In genomic region chr15:100073982-100074381, GRCh38 we compare ENCODE assay signal across 19 cellular contexts.
DNase-seq lines count a peak whose midpoint lies in the region; ATAC-seq and TF ChIP-seq lines count a peak whose summit lies in the region.
"Had no signal": no experiment of that assay in that cellular context is flagged by ENCODE, and none has a peak within 500 bp of the region (broad histone marks: within the 10 kb centered on the region; RNA-seq: fewer than 3 reads in every experiment).

No MANE protein-coding gene starts in this region.

- CTCF ChIA-PET in RWPE1 (lab: Yijun Ruan, JAX), result no interaction called here
- CTCF ChIA-PET in mammary epithelial cell (lab: Charles Lee; ENCODE audit: low non-redundant PET), result no interaction called here
- CTCF ChIA-PET in Caco-2 (lab: Charles Lee), result no interaction called here
- CTCF ChIA-PET in CD8-positive, alpha-beta memory T cell (lab: Charles Lee), result no interaction called here

- dilution Hi-C loops in mammary epithelial cell (cut with HindIII; ENCODE audit: low sequenced_read_pairs), result no loop called here

- H3K36me3 ChIP-seq in mammary epithelial cell (ENCODE audit: insufficient read depth, low read length) (no peaks in the 10 kb centered on the region), Caco-2 (ENCODE audit: control insufficient read depth, insufficient read depth, low read length) (no peaks in the 10 kb centered on the region)
- H3K36me3 ChIP-seq in CD8-positive, alpha-beta memory T cell (ENCODE audit: insufficient read depth, low read length), result no peaks in the 10 kb centered on the region
- H3K36me3 ChIP-seq: BLaER1 had no signal

- no peak for ATAC-seq in GM18867 (IDR thresholded peaks at IDR 0.05; ENCODE audit: unreplicated experiment)
- ATAC-seq: CD8-positive, alpha-beta T cell had no signal

- H3K9ac ChIP-seq in mammary epithelial cell (ENCODE audit: insufficient read depth, low read length), result no peak overlapping the region
- H3K9ac ChIP-seq: BLaER1, GM23248 had no signal

- H3K27me3 ChIP-seq in mammary epithelial cell (ENCODE audit: insufficient read depth, low read length) (peaks cover 10% of the 10 kb centered on the region), Caco-2 (replicated peaks; ENCODE audit: control insufficient read depth, insufficient read depth, low read length) (no peaks in the 10 kb centered on the region)
- H3K27me3 ChIP-seq in CD8-positive, alpha-beta memory T cell (ENCODE audit: insufficient read depth, low read length, poor library complexity, severe bottlenecking), result no peaks in the 10 kb centered on the region
- H3K27me3 ChIP-seq: BLaER1 had no signal

- peaks cover 6% of the 10 kb centered on the region for H3K9me3 Mint-ChIP-seq in Caco-2 (ENCODE audit: unreplicated experiment)
- H3K9me3 Mint-ChIP-seq in CD8-positive, alpha-beta memory T cell, result peaks cover 0 to 10% (median 7%) of the 10 kb centered on the region in 5 donors
- H3K9me3 Mint-ChIP-seq: CD8-positive, alpha-beta T cell had no signal

- H3K4me1 ChIP-seq in mammary epithelial cell (ENCODE audit: insufficient read depth, low read length) (peaks cover 4% of the 10 kb centered on the region), Caco-2 (no peaks in the 10 kb centered on the region)
- H3K4me1 ChIP-seq in CD8-positive, alpha-beta memory T cell (ENCODE audit: insufficient read depth, low read length), result no peaks in the 10 kb centered on the region
- H3K4me1 ChIP-seq: BLaER1 had no signal

- H2AFZ ChIP-seq in mammary epithelial cell (ENCODE audit: low read depth, low read length), result no peak overlapping the region
- H2AFZ ChIP-seq: GM23248 had no signal

- in situ Hi-C loops in mammary epithelial cell (cut with MboI; ENCODE audit: low sequenced_read_pairs in 2 of 2), result no loop called here

- DNase-seq in RWPE1 (ENCODE audit: low spot score), result peak; percentile 65
- DNase-seq in mammary epithelial cell, result peak; percentile 73
- peak; percentile 22 for DNase-seq in epithelial cell of prostate (ENCODE audit: low read depth, low spot score)
- peak; percentile 72 for DNase-seq in mesenteric fat pad (ENCODE audit: low spot score)
- no peak for DNase-seq in nucleus accumbens (lab: John Stamatoyannopoulos, UW)
- DNase-seq in Caco-2, result no peak
- no peak for DNase-seq in CD8-positive, alpha-beta memory T cell
- DNase-seq: Calu3; CD4-positive, CD25-positive, alpha-beta regulatory T cell; CD8-positive, alpha-beta T cell; DMS53; DMS79 treated with DMSO at 0.1 percent for 48 hours; GM23248; H7; HCEC 1CT had no signal

- H3K4me1 Mint-ChIP-seq in Caco-2 (ENCODE audit: low read depth, unreplicated experiment), result no peaks in the 10 kb centered on the region
- H3K4me1 Mint-ChIP-seq in CD8-positive, alpha-beta memory T cell, result no peaks in the 10 kb centered on the region
- H3K4me1 Mint-ChIP-seq: B cell had no signal

- no peaks in the 10 kb centered on the region for H3K36me3 Mint-ChIP-seq in Caco-2 (ENCODE audit: insufficient read depth, unreplicated experiment)
- peaks cover 0 to 17% (median 1%) of the 10 kb centered on the region in 3 donors for H3K36me3 Mint-ChIP-seq in CD8-positive, alpha-beta memory T cell
- H3K36me3 Mint-ChIP-seq: CD4-positive, CD25-positive, alpha-beta regulatory T cell had no signal

- H3K27ac ChIP-seq in RWPE1, result no peak overlapping the region
- H3K27ac ChIP-seq in mammary epithelial cell (ENCODE audit: insufficient read depth, low read depth, low read length), result no peak overlapping the region
- peak overlapping the region; percentile 24 for H3K27ac ChIP-seq in epithelial cell of prostate
- no peak overlapping the region for H3K27ac ChIP-seq in CD8-positive, alpha-beta memory T cell (ENCODE audit: low read depth, low read length)
- H3K27ac ChIP-seq: BLaER1, C4-2B, GM23248 had no signal

- peak overlapping the region; percentile 36 for H3K4me2 ChIP-seq in mammary epithelial cell (ENCODE audit: insufficient read depth, low read depth, low read length)
- H3K4me2 ChIP-seq: BLaER1 had no signal

- POLR2A ChIA-PET in RWPE1 (lab: Yijun Ruan, JAX; ENCODE audit: low non-redundant PET) (no interaction called here), Caco-2 (lab: Charles Lee) (no interaction called here)
- POLR2A ChIA-PET in CD8-positive, alpha-beta memory T cell (lab: Charles Lee), result no interaction called here

- H3K27ac Mint-ChIP-seq in Caco-2 (ENCODE audit: unreplicated experiment), result no peak overlapping the region
- no peak overlapping the region for H3K27ac Mint-ChIP-seq in CD8-positive, alpha-beta memory T cell
- H3K27ac Mint-ChIP-seq: B cell; CD4-positive, CD25-positive, alpha-beta regulatory T cell; CD8-positive, alpha-beta T cell had no signal

- no TSS peak for BruUV-seq in mammary epithelial cell (replicated peaks; lab: Mats Ljungman, UMichigan)
- BruUV-seq in Caco-2 (replicated peaks; lab: Mats Ljungman, UMichigan), result no TSS peak

- no peaks in the 10 kb centered on the region for H3K79me2 ChIP-seq in mammary epithelial cell (ENCODE audit: insufficient read depth, low read length)

- H4K20me1 ChIP-seq in mammary epithelial cell (ENCODE audit: insufficient read depth, low read length), result no peaks in the 10 kb centered on the region
- H4K20me1 ChIP-seq: BLaER1 had no signal

- peaks cover 3% of the 10 kb centered on the region for H3K27me3 Mint-ChIP-seq in Caco-2 (ENCODE audit: insufficient read depth, unreplicated experiment)
- H3K27me3 Mint-ChIP-seq in CD8-positive, alpha-beta memory T cell, result no peaks in the 10 kb centered on the region
- H3K27me3 Mint-ChIP-seq: B cell; CD4-positive, CD25-positive, alpha-beta regulatory T cell had no signal

- no peaks in the 10 kb centered on the region for H3K9me3 ChIP-seq in mammary epithelial cell (replicated peaks; ENCODE audit: insufficient read depth, low read length)
- H3K9me3 ChIP-seq in Caco-2, result no peaks in the 10 kb centered on the region
- no peaks in the 10 kb centered on the region for H3K9me3 ChIP-seq in CD8-positive, alpha-beta memory T cell (ENCODE audit: low read length)
- H3K9me3 ChIP-seq: BLaER1 had no signal

- intact Hi-C loops in mammary epithelial cell (cut with micrococcal nuclease) (loop anchor here (10.0 kb wide), 1 partner anchor 261 kb away; no protein-coding TSS in a partner anchor), Caco-2 (cut with micrococcal nuclease; ENCODE audit: unreplicated experiment) (no loop called here)

- H3K4me3 ChIP-seq in mammary epithelial cell (replicated peaks in 1 of 3; ENCODE audit: insufficient read depth in 1 of 3, low read depth in 2 of 3, low read length in 3 of 3) (no peak overlapping the region), Caco-2 (ENCODE audit: low read depth, low read length) (no peak overlapping the region)
- no peak overlapping the region for H3K4me3 ChIP-seq in CD8-positive, alpha-beta memory T cell (ENCODE audit: low read length)
- H3K4me3 ChIP-seq: BLaER1, GM23248 had no signal

- TF ChIP-seq CTCF in RWPE1 (conservative IDR thresholded peaks at IDR 0.05; ENCODE audit: low read depth) (no peak), mammary epithelial cell (conservative IDR thresholded peaks at IDR 0.05 in 1 of 2, IDR thresholded peaks at IDR 0.05 in 1 of 2; ENCODE audit: extremely low read depth in 1 of 2, insufficient read depth in 1 of 2, low read depth in 1 of 2, low read length in 2 of 2) (no peak), Caco-2 (IDR thresholded peaks at IDR 0.05; ENCODE audit: insufficient read depth in 1 of 2, low read depth in 1 of 2, low read length in 1 of 2, severe bottlenecking in 1 of 2, unreplicated experiment in 1 of 2) (no peak)

- 0% methylated on average over 5 of the region's 5 CpGs for WGBS in mammary epithelial cell (ENCODE audit: low coverage, missing lambda C conversion rate)

- H3K4me3 Mint-ChIP-seq in Caco-2 (ENCODE audit: unreplicated experiment), result no peak overlapping the region
- H3K4me3 Mint-ChIP-seq in CD8-positive, alpha-beta memory T cell, result no peak overlapping the region
- H3K4me3 Mint-ChIP-seq: B cell; CD4-positive, CD25-positive, alpha-beta regulatory T cell; CD8-positive, alpha-beta T cell had no signal

Comparison
In these comparisons a context has a peak if more than half of its experiments do, and no peak if none do; other contexts are left out.
1. DNase-seq: peak in RWPE1 (single experiment), mammary epithelial cell (single experiment), epithelial cell of prostate (single experiment) and mesenteric fat pad (single experiment); none in nucleus accumbens (0 of 56), Caco-2 (0 of 2) and CD8-positive, alpha-beta memory T cell (0 of 5).